Comparison of ENCODE assay signal across 10 cellular contexts in the genomic region with DNA sequence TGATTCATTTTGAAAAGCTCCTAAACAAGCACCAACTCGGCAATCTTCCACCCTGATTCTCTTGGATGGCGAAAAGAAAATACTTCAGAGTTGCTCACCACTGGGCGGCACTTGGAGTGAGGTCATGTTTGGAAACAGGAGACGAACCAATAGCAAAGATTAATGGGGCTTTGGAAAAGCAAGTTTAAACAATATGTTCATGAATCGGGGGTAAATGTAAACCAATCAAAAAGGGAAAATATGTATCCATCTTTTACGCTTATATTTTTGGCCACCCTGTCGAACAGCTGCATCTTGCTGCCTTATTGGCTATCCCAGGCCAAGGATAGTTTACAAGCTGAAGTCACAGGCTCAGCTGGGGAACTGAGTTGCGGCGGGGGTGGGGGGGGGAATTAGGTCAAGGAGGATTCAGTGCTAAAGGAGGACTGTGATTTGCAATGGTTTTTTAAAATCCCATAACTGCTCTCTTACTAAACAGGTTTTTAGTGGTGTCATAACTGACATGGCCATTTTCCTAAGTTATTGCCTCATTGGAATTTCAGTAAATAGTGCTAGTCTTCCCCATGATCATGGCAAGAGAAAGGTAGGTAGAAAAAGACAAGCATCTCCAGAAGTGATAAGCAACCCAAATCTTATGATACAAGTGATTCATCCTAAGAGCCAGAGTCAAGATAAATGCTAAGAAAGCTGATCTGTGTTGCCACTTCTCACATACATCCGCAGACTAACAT.
DNase-seq lines count a peak whose midpoint lies in the region; ATAC-seq and TF ChIP-seq lines count a peak whose summit lies in the region.
"Had no signal": no experiment of that assay in that cellular context is flagged by ENCODE, and none has a peak within 500 bp of the region (broad histone marks: within the 10 kb centered on the region; RNA-seq: fewer than 3 reads in every experiment).

No MANE protein-coding gene starts in this region.

- no peaks in the 10 kb centered on the region for H3K27me3 ChIP-seq in brain microvascular endothelial cell (replicated peaks)

- TF ChIP-seq CTCF in brain microvascular endothelial cell (IDR thresholded peaks at IDR 0.05; ENCODE audit: low read depth, low read length, missing control alignments): no peak

- H3K4me1 ChIP-seq in urinary bladder (ENCODE audit: insufficient read depth): no peaks in the 10 kb centered on the region

- in situ Hi-C loops in brain microvascular endothelial cell (cut with HindIII; ENCODE audit: low pct_ligation_motif_present, low sequenced_read_pairs): no loop called here

- H3K4me3 ChIP-seq in brain microvascular endothelial cell (ENCODE audit: low read depth, low read length) (no peak overlapping the region), urinary bladder (ENCODE audit: low read depth, low read length) (no peak overlapping the region)

- ATAC-seq in GM21447 (IDR thresholded peaks at IDR 0.05; ENCODE audit: unreplicated experiment) (no peak), GM19395 (IDR thresholded peaks at IDR 0.05; ENCODE audit: unreplicated experiment) (no peak)
- ATAC-seq in stimulated activated naive CD8-positive, alpha-beta T cell treated with anti-CD3 and anti-CD28 coated beads, Interleukin-15, Interleukin-2, amounts not matched to agents 100 U/mL and 50 U/mL, for 24 hours: no peak

- DNase-seq in LHCN-M2 (ENCODE audit: low read depth) (peak; percentile 95), brain microvascular endothelial cell (peak; percentile 53), left kidney (ENCODE audit: low read depth, low spot score) (peak; percentile 62)
- no peak for DNase-seq in stimulated activated naive CD8-positive, alpha-beta T cell treated with anti-CD3 and anti-CD28 coated beads, Interleukin-15, Interleukin-2, amounts not matched to agents 100 U/mL and 50 U/mL, for 24 hours
- DNase-seq: central memory CD4-positive, alpha-beta T cell; GF-D8; NCI-H2029 treated with DMSO at 0.1 percent for 48 hours had no signal

- 55% methylated on average over 10 of the region's 10 CpGs for WGBS in urinary bladder

- H3K36me3 ChIP-seq in brain microvascular endothelial cell (replicated peaks): no peaks in the 10 kb centered on the region
- H3K36me3 ChIP-seq in urinary bladder (ENCODE audit: insufficient read depth): no peaks in the 10 kb centered on the region

- no peak overlapping the region for H3K27ac ChIP-seq in brain microvascular endothelial cell
- H3K27ac ChIP-seq in urinary bladder (ENCODE audit: low read depth): peak overlapping the region; percentile 47
